17 cellular contexts compared by ENCODE assay signal in the genomic region with DNA sequence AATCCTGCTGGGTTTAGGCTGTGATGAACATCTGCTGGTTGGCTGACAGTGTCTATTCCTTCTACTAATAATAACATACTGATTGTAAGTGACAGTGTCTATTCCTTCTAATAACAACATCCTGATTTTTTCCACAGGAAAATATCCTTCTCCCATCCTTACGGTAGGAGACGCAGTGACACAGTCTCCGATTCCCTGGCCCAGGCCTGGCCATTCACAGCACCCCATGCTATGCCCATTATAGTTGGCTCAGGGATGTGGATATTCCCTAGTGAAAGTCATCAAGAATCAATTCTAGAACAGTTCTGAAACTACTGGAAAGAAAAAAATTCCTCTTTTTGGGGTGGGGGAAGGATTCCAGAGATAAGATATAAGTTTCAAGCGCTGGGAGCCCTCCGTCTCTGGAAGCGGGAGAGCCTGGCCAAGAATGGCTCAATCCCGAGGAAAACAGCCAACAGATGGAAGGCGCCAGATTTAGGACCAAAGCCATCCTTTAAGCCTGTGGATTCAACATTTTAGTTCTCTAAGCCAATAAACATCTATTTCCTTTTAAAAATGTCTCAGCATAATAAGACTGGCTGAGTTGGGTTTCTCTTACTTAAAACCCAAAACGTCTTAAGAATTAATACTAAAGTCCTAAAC.
DNase-seq lines count a peak whose midpoint lies in the region; ATAC-seq and TF ChIP-seq lines count a peak whose summit lies in the region.
"Had no signal": no experiment of that assay in that cellular context is flagged by ENCODE, and none has a peak within 500 bp of the region (broad histone marks: within the 10 kb centered on the region; RNA-seq: fewer than 3 reads in every experiment).

No MANE protein-coding gene starts in this region.

- peak; percentile 13 for ATAC-seq in GM19023 (IDR thresholded peaks at IDR 0.05; ENCODE audit: unreplicated experiment)
- peak; percentile 8 for ATAC-seq in HG02759 (IDR thresholded peaks at IDR 0.05; ENCODE audit: unreplicated experiment)
- ATAC-seq in right cardiac atrium, result peak; percentile 75 to 85
- ATAC-seq: SK-N-SH treated with all-trans-retinoic acid at 6 μM for 48 hours, T-cell had no signal

- TF ChIP-seq POLR2A in lower leg skin (IDR thresholded peaks at IDR 0.05), result no peak

- no peaks in the 10 kb centered on the region for H3K27me3 ChIP-seq in right cardiac atrium (ENCODE audit: control insufficient read depth, insufficient read depth)
- no peaks in the 10 kb centered on the region for H3K27me3 ChIP-seq in HAP-1 (ENCODE audit: low read depth)

- TF ChIP-seq CTCF in lower leg skin (IDR thresholded peaks at IDR 0.05), result no peak

- no peaks in the 10 kb centered on the region for H3K36me3 ChIP-seq in HAP-1 (replicated peaks)

- 62% methylated on average over 9 of the region's 9 CpGs for WGBS in right cardiac atrium
- 90 to 91% methylated on average over 9 of the region's 9 CpGs for WGBS in lower leg skin, 2 donors

- no peaks in the 10 kb centered on the region for H3K4me1 ChIP-seq in right cardiac atrium (ENCODE audit: control insufficient read depth, insufficient read depth, low read length)
- H3K4me1 ChIP-seq in HAP-1, result peaks cover 6% of the 10 kb centered on the region; the same call in 1 of the 2 replicates

- H3K4me3 ChIP-seq in right cardiac atrium (ENCODE audit: low read length) (no peak overlapping the region), HAP-1 (no peak overlapping the region), lower leg skin (ENCODE audit: low read depth, poor library complexity, severe bottlenecking) (no peak overlapping the region)
- H3K4me3 ChIP-seq: PC-9 had no signal

- no peak overlapping the region for H3K27ac ChIP-seq in right cardiac atrium (ENCODE audit: low read length)
- H3K27ac ChIP-seq: PC-9 had no signal

- intact Hi-C loops in right cardiac atrium (cut with DNase I) (no loop called here), lower leg skin (cut with DNase I; ENCODE audit: low total_unique reads) (no loop called here)

- in situ Hi-C loops in SK-MEL-5 (cut with HindIII; ENCODE audit: low pct_unique_long_range_greater_than_20kb, low sequenced_read_pairs) (no loop called here), HAP-1 (cut with MboI; ENCODE audit: low sequenced_read_pairs) (no loop called here)

- DNase-seq in SK-MEL-5 (ENCODE audit: low read depth, low spot score) (peak; percentile 15), right cardiac atrium (peak; percentile 49 to 83 (median 70)), HAP-1 (ENCODE audit: low spot score in 2 of 2) (no peak), lower leg skin (ENCODE audit: low spot score in 2 of 2) (no peak)
- no peak for DNase-seq in activated CD8-positive, alpha-beta memory T cell treated with anti-CD3 and anti-CD28 coated beads, Interleukin-2, amount 50 U/mL, for 48 hours
- DNase-seq: CD4-positive, CD25-positive, alpha-beta regulatory T cell; DMS79; Kasumi-1; NCI-H1417 treated with DMSO at 0.1 percent for 48 hours; NCI-H187; NCI-H526 treated with DMSO at 0.1 percent for 48 hours; PC-9; SIG-M5; T-cell had no signal

- H3K9me3 ChIP-seq in right cardiac atrium (ENCODE audit: control insufficient read depth, low read length) (no peaks in the 10 kb centered on the region), HAP-1 (no peaks in the 10 kb centered on the region)

Comparison
In these comparisons a context has a peak if more than half of its experiments do, and no peak if none do; other contexts are left out.
1. ATAC-seq: peak in every context shown above with its lines; median percentile 80 in right cardiac atrium; 13 in GM19023; 8 in HG02759.
2. DNase-seq: peak in SK-MEL-5 (single experiment) and right cardiac atrium (3 of 3); none in HAP-1 (0 of 2), lower leg skin (0 of 2) and activated CD8-positive, alpha-beta memory T cell treated with anti-CD3 and anti-CD28 coated beads, Interleukin-2, amount 50 U/mL, for 48 hours (single experiment).